In genomic region chr20:50085481-50086365, GRCh38 we compare ENCODE assay signal across 8 cellular contexts. TPM values are rescaled to one million over a fixed set of nuclear protein-coding genes. Genes with fewer than 3 reads are reported as not detected.
A peak's percentile ranks its signal among the peaks of the same experiment; 100 is the strongest.
DNase-seq lines count a peak whose midpoint lies in the region; ATAC-seq and TF ChIP-seq lines count a peak whose summit lies in the region.

No MANE protein-coding gene starts in this region.

- no peak overlapping the region for H3K4me3 ChIP-seq in fibroblast of mammary gland (ENCODE audit: control insufficient read depth, low read depth, low read length)
- H3K4me3 ChIP-seq in naive thymus-derived CD4-positive, alpha-beta T cell (ENCODE audit: low read length): peak overlapping the region; percentile 63

- H3K36me3 ChIP-seq in naive thymus-derived CD4-positive, alpha-beta T cell (ENCODE audit: control insufficient read depth in 2 of 3, insufficient read depth in 3 of 3, low read length in 3 of 3): peaks cover 0 to 43% (median 0%) of the 10 kb centered on the region in 3 experiments

- H3K4me3 Mint-ChIP-seq in naive thymus-derived CD4-positive, alpha-beta T cell: peak overlapping the region; percentile 75 to 91 (median 86)

- peak; percentile 87 for ATAC-seq in naive thymus-derived CD4-positive, alpha-beta T cell
- ATAC-seq in GM18517 (IDR thresholded peaks at IDR 0.05; ENCODE audit: unreplicated experiment) (no peak), HG03135 (IDR thresholded peaks at IDR 0.05; ENCODE audit: unreplicated experiment) (no peak)

- no peaks in the 10 kb centered on the region for H3K27me3 ChIP-seq in naive thymus-derived CD4-positive, alpha-beta T cell (ENCODE audit: control insufficient read depth in 2 of 2, insufficient read depth in 2 of 2, low read length in 2 of 2)

- H3K9me3 Mint-ChIP-seq in naive thymus-derived CD4-positive, alpha-beta T cell: peaks cover 0 to 2% (median 0%) of the 10 kb centered on the region in 11 donors

- POLR2A ChIA-PET in naive thymus-derived CD4-positive, alpha-beta T cell (lab: Charles Lee): interaction anchor here (0.6 to 1.3 kb wide), 4 partner anchors 13 to 64 kb away, joined by 3 to 5 read pairs (median 3); no protein-coding TSS in a partner anchor

- CTCF ChIA-PET in naive thymus-derived CD4-positive, alpha-beta T cell (lab: Charles Lee): interaction anchor here (0.9 to 5.5 kb wide), 5 partner anchors 15 to 105 kb away, joined by 3 to 55 read pairs (median 3); no protein-coding TSS in a partner anchor

- H3K4me1 ChIP-seq in naive thymus-derived CD4-positive, alpha-beta T cell (ENCODE audit: control insufficient read depth in 2 of 2, insufficient read depth in 2 of 2, low read length in 2 of 2): peaks cover 9 to 13% of the 10 kb centered on the region in 2 donors

- peak overlapping the region; percentile 64 to 93 (median 85) for H3K27ac Mint-ChIP-seq in naive thymus-derived CD4-positive, alpha-beta T cell

- H3K4me1 Mint-ChIP-seq in naive thymus-derived CD4-positive, alpha-beta T cell: peaks cover 20 to 43% (median 32%) of the 10 kb centered on the region in 7 donors

- H3K9me3 ChIP-seq in naive thymus-derived CD4-positive, alpha-beta T cell (ENCODE audit: control insufficient read depth in 2 of 3, low read length in 3 of 3): no peaks in the 10 kb centered on the region

- peak overlapping the region; percentile 43 for H3K27ac ChIP-seq in naive thymus-derived CD4-positive, alpha-beta T cell (ENCODE audit: low read depth, low read length)

- peaks cover 0 to 8% (median 5%) of the 10 kb centered on the region in 5 donors for H3K36me3 Mint-ChIP-seq in naive thymus-derived CD4-positive, alpha-beta T cell

- DNase-seq in D341Med (ENCODE audit: low spot score) (peak; percentile 79), HPDE6-E6E7 (ENCODE audit: extremely low spot score) (peak; percentile 84), NCI-H69 (lab: John Stamatoyannopoulos, UW) (peak; percentile 66), activated T-cell treated with anti-CD3 and anti-CD28 coated beads for 24 hours (ENCODE audit: low read depth) (peak; percentile 19), fibroblast of mammary gland (ENCODE audit: low read depth) (peak; percentile 71)
- DNase-seq in naive thymus-derived CD4-positive, alpha-beta T cell: peak in 7 of 9 donors; percentile 29 to 63 (median 50)

- intact Hi-C loops in naive thymus-derived CD4-positive, alpha-beta T cell (cut with micrococcal nuclease): loop anchor here (1.0 to 5.0 kb wide), 6 partner anchors 14 to 108 kb away; partner anchors contain the start of gene UBE2V1 (in 1 of the 2)

- H3K27me3 Mint-ChIP-seq in naive thymus-derived CD4-positive, alpha-beta T cell: no peaks in the 10 kb centered on the region

- peak; percentile 89 for TF ChIP-seq CTCF in fibroblast of mammary gland (conservative IDR thresholded peaks at IDR 0.05; ENCODE audit: control insufficient read depth, insufficient read depth, low read depth, low read length)

RNA-seq across cellular contexts. Expression of gene UBE2V1, which starts 27.2 kb away (rescaled TPM):
- 100 to 1,000 TPM; 131 to 167 (median 140) TPM for total RNA-seq in naive thymus-derived CD4-positive, alpha-beta T cell
- polyA plus RNA-seq in naive thymus-derived CD4-positive, alpha-beta T cell: 100 to 1,000 TPM; 128 to 134 TPM

Comparison
In these comparisons a context has a peak if more than half of its experiments do, and no peak if none do; other contexts are left out.
1. DNase-seq: peak in every context shown above with its lines; median percentile 84 in HPDE6-E6E7; 79 in D341Med; 71 in fibroblast of mammary gland; 66 in NCI-H69; 50 in naive thymus-derived CD4-positive, alpha-beta T cell; 19 in activated T-cell treated with anti-CD3 and anti-CD28 coated beads for 24 hours.